In the genomic region with DNA sequence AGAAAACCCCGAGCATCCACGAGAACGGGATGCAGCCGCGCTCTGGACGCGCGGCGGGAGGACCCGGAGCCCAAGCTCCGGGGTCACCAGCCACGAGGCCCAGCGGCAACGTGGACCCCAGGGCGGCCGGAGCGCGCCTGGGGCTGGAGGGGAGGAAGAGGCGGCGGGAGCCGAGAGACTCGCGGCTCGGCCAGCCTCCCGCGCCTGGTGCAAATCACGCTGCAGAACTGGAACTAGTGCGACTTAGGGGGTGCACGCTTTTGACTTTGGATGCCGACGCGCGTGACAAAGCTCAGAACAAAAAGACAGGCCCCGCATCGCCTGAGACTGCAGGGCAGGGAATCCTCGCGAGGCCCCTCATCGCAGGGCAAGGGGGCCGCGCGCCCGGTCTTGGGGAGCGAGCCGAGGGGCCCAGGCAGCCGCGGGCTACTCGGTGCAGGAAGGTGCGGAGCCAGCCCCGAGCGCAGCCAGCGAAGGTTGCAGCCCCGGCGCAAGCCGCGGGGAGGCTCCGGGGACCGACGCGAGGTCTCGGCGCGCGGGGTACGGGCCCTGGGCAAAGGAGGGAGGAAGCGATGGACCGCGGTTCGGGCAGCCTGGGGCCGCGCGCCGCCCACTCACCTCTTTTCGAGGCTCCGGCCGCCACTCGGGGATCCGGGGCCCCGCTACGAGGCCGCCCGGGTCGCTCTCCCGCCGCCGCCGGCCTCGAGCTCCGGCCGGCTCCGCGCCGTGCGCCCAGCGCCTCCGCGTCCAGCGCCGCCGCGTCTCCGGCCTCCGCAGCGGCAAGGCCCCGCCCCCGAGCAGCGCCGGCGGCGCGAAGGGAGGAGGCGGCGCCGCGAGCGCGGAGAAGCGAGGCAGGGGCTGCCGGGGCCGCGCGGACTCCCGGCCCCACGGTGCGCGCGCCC, we compare ENCODE assay signal across 8 cellular contexts. TPM values are rescaled to one million over a fixed set of nuclear protein-coding genes. Genes with fewer than 3 reads are reported as not detected.
A peak's percentile ranks its signal among the peaks of the same experiment; 100 is the strongest.
DNase-seq lines count a peak whose midpoint lies in the region; ATAC-seq and TF ChIP-seq lines count a peak whose summit lies in the region.

A gene with protein sequence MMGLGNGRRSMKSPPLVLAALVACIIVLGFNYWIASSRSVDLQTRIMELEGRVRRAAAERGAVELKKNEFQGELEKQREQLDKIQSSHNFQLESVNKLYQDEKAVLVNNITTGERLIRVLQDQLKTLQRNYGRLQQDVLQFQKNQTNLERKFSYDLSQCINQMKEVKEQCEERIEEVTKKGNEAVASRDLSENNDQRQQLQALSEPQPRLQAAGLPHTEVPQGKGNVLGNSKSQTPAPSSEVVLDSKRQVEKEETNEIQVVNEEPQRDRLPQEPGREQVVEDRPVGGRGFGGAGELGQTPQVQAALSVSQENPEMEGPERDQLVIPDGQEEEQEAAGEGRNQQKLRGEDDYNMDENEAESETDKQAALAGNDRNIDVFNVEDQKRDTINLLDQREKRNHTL (minus strand): TSS at position 766 of the 902 bp plus-strand sequence. CDS start 20,238 bp downstream, outside the sequence.

- in situ Hi-C loops in Caki2 (cut with HindIII; ENCODE audit: low pct_unique_long_range_greater_than_20kb, low sequenced_read_pairs), result no loop called here

- H3K27me3 Mint-ChIP-seq in progenitor cell of endocrine pancreas, result peaks cover 47% of the 10 kb centered on the region

- TF ChIP-seq CTCF in progenitor cell of endocrine pancreas (IDR thresholded peaks at IDR 0.05; ENCODE audit: unreplicated experiment), result peak; percentile 32

- H3K9me3 Mint-ChIP-seq in progenitor cell of endocrine pancreas (ENCODE audit: low read depth), result no peaks in the 10 kb centered on the region

- DNase-seq in Caki2 (ENCODE audit: low read depth) (peak; percentile 68), NOMO-1 treated with dmso at 0.1 percent for 144 hours (lab: John Stamatoyannopoulos, UW; ENCODE audit: unreplicated experiment) (peak; percentile 19), left ventricle myocardium superior (peak; percentile 76), progenitor cell of endocrine pancreas (ENCODE audit: low spot score, unreplicated experiment) (peak; percentile 50)
- no peak for DNase-seq in central memory CD4-positive, alpha-beta T cell

- peak within 1 kb of the TSS; percentile 35 for H3K27ac ChIP-seq in angular gyrus (ENCODE audit: low read depth, low read length)

- intact Hi-C loops in left ventricle myocardium superior (cut with micrococcal nuclease), result no loop called here

- no peaks in the 10 kb centered on the region for H3K36me3 Mint-ChIP-seq in progenitor cell of endocrine pancreas (ENCODE audit: insufficient read depth)

- peak; percentile 78 for ATAC-seq in GM19328 (IDR thresholded peaks at IDR 0.05; ENCODE audit: unreplicated experiment)
- ATAC-seq in HG03354 (IDR thresholded peaks at IDR 0.05; ENCODE audit: poor library complexity, severe bottlenecking, unreplicated experiment), result peak; percentile 75
- peak; percentile 94 for ATAC-seq in left ventricle myocardium superior

- peak within 1 kb of the TSS; percentile 82 for H3K4me3 Mint-ChIP-seq in progenitor cell of endocrine pancreas (ENCODE audit: low read depth)

- H3K27ac Mint-ChIP-seq in progenitor cell of endocrine pancreas, result peak within 1 kb of the TSS; percentile 92

- peaks cover 26% of the 10 kb centered on the region for H3K4me1 Mint-ChIP-seq in progenitor cell of endocrine pancreas (ENCODE audit: low read depth)

RNA-seq across cellular contexts. Expression of the gene that starts here (rescaled TPM):
- total RNA-seq in Caki2 (2014; rRNA removed; shearing (Covaris generic); ENCODE audit: low replicate concordance), result 44.4 and 57.4 TPM in 2 replicates
- 4.7 TPM for total RNA-seq in left ventricle myocardium superior
- 104 and 112 TPM in 2 replicates for total RNA-seq in progenitor cell of endocrine pancreas
